In the genomic region with DNA sequence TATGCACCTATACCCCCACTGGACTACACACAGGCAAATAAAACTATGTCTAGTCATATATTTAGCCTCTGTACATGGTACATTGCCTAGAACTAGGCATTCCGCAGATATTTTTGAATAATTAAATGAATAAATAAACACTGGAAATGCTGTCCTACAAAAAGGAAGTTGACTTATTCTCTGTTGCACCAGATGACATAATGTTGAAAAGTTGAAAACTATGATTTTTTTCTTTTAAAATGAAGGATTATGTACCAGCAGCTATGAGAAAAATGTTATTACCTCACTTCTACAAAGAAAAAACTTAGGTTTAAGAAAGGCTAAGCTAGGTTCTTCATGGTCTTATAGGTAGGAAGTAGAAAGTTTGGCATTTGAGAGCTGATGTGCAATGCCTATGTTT, we compare ENCODE assay signal across 18 cellular contexts.
A peak's percentile ranks its signal among the peaks of the same experiment; 100 is the strongest.
DNase-seq lines count a peak whose midpoint lies in the region; ATAC-seq and TF ChIP-seq lines count a peak whose summit lies in the region.
"Had no signal": no experiment of that assay in that cellular context is flagged by ENCODE, and none has a peak within 500 bp of the region (broad histone marks: within the 10 kb centered on the region; RNA-seq: fewer than 3 reads in every experiment).

No MANE protein-coding gene starts in this region.

- peak; percentile 77 for DNase-seq in EL
- DNase-seq in SJSA1 (ENCODE audit: low read depth in 1 of 2, low spot score in 2 of 2) = peak in 1 of 2 experiments; percentile 67
- DNase-seq in dedifferentiated amniotic fluid mesenchymal stem cell (ENCODE audit: extremely low spot score) = peak; percentile 69
- no peak for DNase-seq in SHP77 treated with DMSO at 0.1 percent for 48 hours (lab: John Stamatoyannopoulos, UW)
- DNase-seq in effector memory CD4-positive, alpha-beta T cell = no peak
- DNase-seq in tibial nerve (ENCODE audit: low spot score in 2 of 2) = no peak
- DNase-seq: CD8-positive, alpha-beta memory T cell; DND-41; MV-4-11; NCI-H1417 treated with DMSO at 0.1 percent for 48 hours; NCI-H1930; NCI-H2171; NCI-H446; NCI-H748 treated with DMSO at 0.1 percent for 48 hours had no signal

- no peak for TF ChIP-seq POLR2A in tibial nerve (IDR thresholded peaks at IDR 0.05)

- ATAC-seq in HG03045 (IDR thresholded peaks at IDR 0.05; ENCODE audit: unreplicated experiment) = no peak
- ATAC-seq: K562 had no signal

- H3K27ac ChIP-seq in SJSA1 = peak overlapping the region; percentile 79
- no peak overlapping the region for H3K27ac ChIP-seq in effector memory CD4-positive, alpha-beta T cell (ENCODE audit: insufficient read depth, low read length, poor library complexity, severe bottlenecking)
- H3K27ac ChIP-seq in tibial nerve = no peak overlapping the region
- H3K27ac ChIP-seq: BLaER1 treated with 17β-estradiol and CSF1 and Interleukin-3, amounts not matched to agents 10 nM and 100 nM; RWPE1 had no signal

- H3K4me3 ChIP-seq in SJSA1 (no peak overlapping the region), tibial nerve (no peak overlapping the region)
- no peak overlapping the region for H3K4me3 ChIP-seq in effector memory CD4-positive, alpha-beta T cell (ENCODE audit: insufficient read depth, low read depth, low read length, poor library complexity, severe bottlenecking)
- H3K4me3 ChIP-seq: BLaER1 treated with 17β-estradiol and CSF1 and Interleukin-3, amounts not matched to agents 10 nM and 100 nM; K562 had no signal

- WGBS in tibial nerve, 2 donors = 69% methylated on average over 1 of the region's 1 CpG

- H3K4me1 ChIP-seq in SJSA1 (replicated peaks) = peaks cover 24% of the 10 kb centered on the region
- no peaks in the 10 kb centered on the region for H3K4me1 ChIP-seq in effector memory CD4-positive, alpha-beta T cell (ENCODE audit: control insufficient read depth, insufficient read depth, low read length, poor library complexity, severe bottlenecking)
- no peaks in the 10 kb centered on the region for H3K4me1 ChIP-seq in tibial nerve
- H3K4me1 ChIP-seq: BLaER1 treated with 17β-estradiol and CSF1 and Interleukin-3, amounts not matched to agents 10 nM and 100 nM had no signal

- H3K9me3 ChIP-seq in SJSA1 (replicated peaks) (no peaks in the 10 kb centered on the region), tibial nerve (no peaks in the 10 kb centered on the region)
- no peaks in the 10 kb centered on the region for H3K9me3 ChIP-seq in effector memory CD4-positive, alpha-beta T cell (ENCODE audit: control insufficient read depth, low read length)
- H3K9me3 ChIP-seq: BLaER1 treated with 17β-estradiol and CSF1 and Interleukin-3, amounts not matched to agents 10 nM and 100 nM had no signal

- H3K27me3 ChIP-seq in SJSA1 (replicated peaks) (no peaks in the 10 kb centered on the region), tibial nerve (no peaks in the 10 kb centered on the region)
- no peaks in the 10 kb centered on the region for H3K27me3 ChIP-seq in effector memory CD4-positive, alpha-beta T cell (replicated peaks; ENCODE audit: control insufficient read depth, insufficient read depth, low read length, poor library complexity, severe bottlenecking)
- H3K27me3 ChIP-seq: BLaER1 treated with 17β-estradiol and CSF1 and Interleukin-3, amounts not matched to agents 10 nM and 100 nM had no signal

- H3K36me3 ChIP-seq in SJSA1 = no peaks in the 10 kb centered on the region
- H3K36me3 ChIP-seq in effector memory CD4-positive, alpha-beta T cell (ENCODE audit: control insufficient read depth, insufficient read depth, low read length) = no peaks in the 10 kb centered on the region
- H3K36me3 ChIP-seq in tibial nerve = no peaks in the 10 kb centered on the region
- H3K36me3 ChIP-seq: BLaER1 treated with 17β-estradiol and CSF1 and Interleukin-3, amounts not matched to agents 10 nM and 100 nM had no signal

- TF ChIP-seq CTCF in tibial nerve (IDR thresholded peaks at IDR 0.05) = no peak

- no peak for TF ChIP-seq EP300 in tibial nerve (IDR thresholded peaks at IDR 0.05)

Comparison
In these comparisons a context has a peak if more than half of its experiments do, and no peak if none do; other contexts are left out.
1. DNase-seq: peak in EL (single experiment) and dedifferentiated amniotic fluid mesenchymal stem cell (single experiment); none in SHP77 treated with DMSO at 0.1 percent for 48 hours (single experiment), effector memory CD4-positive, alpha-beta T cell (0 of 3) and tibial nerve (0 of 2).